15 cellular contexts compared by ENCODE assay signal in genomic region chr1:201933840-201934430, GRCh38. TPM values are rescaled to one million over a fixed set of nuclear protein-coding genes. Genes with fewer than 3 reads are reported as not detected.
DNase-seq lines count a peak whose midpoint lies in the region; ATAC-seq and TF ChIP-seq lines count a peak whose summit lies in the region.
"Had no signal": no experiment of that assay in that cellular context is flagged by ENCODE, and none has a peak within 500 bp of the region (broad histone marks: within the 10 kb centered on the region; RNA-seq: fewer than 3 reads in every experiment).

No MANE protein-coding gene starts in this region.

- no peak overlapping the region for H4K91ac ChIP-seq in neuronal stem cell (ENCODE audit: low read depth, low read length, poor library complexity)

- H3K27ac ChIP-seq in neuronal stem cell (replicated peaks; ENCODE audit: low read length), result no peak overlapping the region

- H3K27me3 Mint-ChIP-seq in chondrocyte (ENCODE audit: low read depth), result no peaks in the 10 kb centered on the region
- H3K27me3 Mint-ChIP-seq in type B pancreatic cell, result no peaks in the 10 kb centered on the region

- H3K27me3 ChIP-seq in neuronal stem cell (ENCODE audit: control insufficient read depth in 3 of 3, insufficient read depth in 3 of 3, low read depth in 1 of 3, low read length in 3 of 3), result peaks cover 0 to 23% (median 1%) of the 10 kb centered on the region in 3 experiments
- H3K27me3 ChIP-seq: tibial nerve had no signal

- peaks cover 3 to 5% of the 10 kb centered on the region in 2 donors for H3K4me1 ChIP-seq in neuronal stem cell (ENCODE audit: control insufficient read depth in 2 of 2, insufficient read depth in 1 of 2, low read depth in 1 of 2, low read length in 2 of 2)

- ATAC-seq in HG02798 (IDR thresholded peaks at IDR 0.05; ENCODE audit: poor library complexity, unreplicated experiment) (no peak), GM19351 (IDR thresholded peaks at IDR 0.05; ENCODE audit: unreplicated experiment) (no peak)

- H3K4me3 ChIP-seq in AG10803 (ENCODE audit: low read length) (no peak overlapping the region), neuronal stem cell (ENCODE audit: low read length in 2 of 2) (no peak overlapping the region)
- H3K4me3 ChIP-seq in Jurkat, Clone E6-1 (ENCODE audit: low read length), result no peak overlapping the region
- H3K4me3 ChIP-seq: tibial nerve had no signal

- no peak overlapping the region for H2BK12ac ChIP-seq in neuronal stem cell (ENCODE audit: low read length)

- H3K4me3 Mint-ChIP-seq in chondrocyte (ENCODE audit: unreplicated experiment) (no peak overlapping the region), type B pancreatic cell (no peak overlapping the region)

- H2AK5ac ChIP-seq in neuronal stem cell (ENCODE audit: low read depth, low read length), result no peak overlapping the region

- H3K9me3 Mint-ChIP-seq in chondrocyte (ENCODE audit: low read depth) (no peaks in the 10 kb centered on the region), type B pancreatic cell (no peaks in the 10 kb centered on the region)

- no peaks in the 10 kb centered on the region for H3K36me3 ChIP-seq in neuronal stem cell (replicated peaks in 1 of 2; ENCODE audit: control insufficient read depth in 2 of 2, insufficient read depth in 2 of 2, low read length in 2 of 2)

- no peak overlapping the region for H3K14ac ChIP-seq in neuronal stem cell (ENCODE audit: low read length)

- DNase-seq in AG10803 (ENCODE audit: low read depth), result peak; percentile 67
- peak; percentile 32 for DNase-seq in Jurkat, Clone E6-1 (ENCODE audit: low read depth, low spot score)
- no peak for DNase-seq in chondrocyte (ENCODE audit: low spot score)
- no peak for DNase-seq in neuronal stem cell (ENCODE audit: low spot score)
- no peak for DNase-seq in type B pancreatic cell (ENCODE audit: extremely low spot score, unreplicated experiment)
- DNase-seq in NCI-H1417 (lab: John Stamatoyannopoulos, UW), result no peak
- DNase-seq: effector CD4-positive, alpha-beta T cell; midbrain; NCI-H1436; NCI-H69; posterior cingulate gyrus had no signal

- H3K9ac ChIP-seq in neuronal stem cell (ENCODE audit: low read depth, low read length, poor library complexity), result no peak overlapping the region

- H3K4ac ChIP-seq in neuronal stem cell (ENCODE audit: low read length), result no peak overlapping the region

- H2BK120ac ChIP-seq in neuronal stem cell (ENCODE audit: low read depth, low read length), result no peak overlapping the region

- H3K27ac Mint-ChIP-seq in chondrocyte (ENCODE audit: unreplicated experiment) (peak overlapping the region; percentile 46), type B pancreatic cell (no peak overlapping the region)

- H2AFZ ChIP-seq in neuronal stem cell (ENCODE audit: low read length), result peak overlapping the region; percentile 76

- H3K4me1 Mint-ChIP-seq in chondrocyte (ENCODE audit: low read depth) (peaks cover 35% of the 10 kb centered on the region), type B pancreatic cell (ENCODE audit: unreplicated experiment) (peaks cover 9% of the 10 kb centered on the region)

- no CpG with 5 or more reads among the region's 5 CpGs for WGBS in neuronal stem cell (ENCODE audit: extremely low coverage in 2 of 2, insufficient read length in 2 of 2, insufficient replicate concordance in 1 of 2), 2 donors

- no peaks in the 10 kb centered on the region for H3K79me1 ChIP-seq in neuronal stem cell (ENCODE audit: low read depth, low read length)

- TF ChIP-seq CTCF in AG10803 (conservative IDR thresholded peaks at IDR 0.05; ENCODE audit: low read length) (no peak), chondrocyte (IDR thresholded peaks at IDR 0.05) (no peak), type B pancreatic cell (conservative IDR thresholded peaks at IDR 0.05) (no peak)

- H3K9me3 ChIP-seq in neuronal stem cell (replicated peaks in 1 of 2; ENCODE audit: control insufficient read depth in 2 of 2, insufficient read depth in 1 of 2, low read depth in 1 of 2, low read length in 2 of 2), result peaks cover 0 to 3% of the 10 kb centered on the region in 2 donors
- H3K9me3 ChIP-seq: tibial nerve had no signal

- H3K4me2 ChIP-seq in neuronal stem cell (ENCODE audit: insufficient read depth, low read length, poor library complexity, severe bottlenecking), result no peak overlapping the region

- no peak overlapping the region for H4K8ac ChIP-seq in neuronal stem cell (ENCODE audit: low read depth, low read length)

- no peak overlapping the region for H2BK5ac ChIP-seq in neuronal stem cell (ENCODE audit: low read length)

- no peak overlapping the region for H2BK15ac ChIP-seq in neuronal stem cell (ENCODE audit: low read length)

- no peak overlapping the region for H3K23ac ChIP-seq in neuronal stem cell (ENCODE audit: low read depth, low read length, poor library complexity)

- no peak overlapping the region for H3K18ac ChIP-seq in neuronal stem cell (ENCODE audit: low read length)

- H3K36me3 Mint-ChIP-seq in chondrocyte (ENCODE audit: low read depth) (peaks cover 6% of the 10 kb centered on the region), type B pancreatic cell (no peaks in the 10 kb centered on the region)

RNA-seq across cellular contexts. Expression of gene LMOD1, which starts 12.4 kb away (rescaled TPM):
- polyA plus RNA-seq in Jurkat, Clone E6-1 (2012; ENCODE audit: insufficient read depth, insufficient read length), result not detected
- total RNA-seq in chondrocyte (17.7 to 83.6 TPM (median 80.5 TPM) in 3 replicates), type B pancreatic cell (ENCODE audit: low replicate concordance) (0.52 and 3.7 TPM in 2 replicates)
- polyA plus RNA-seq in neuronal stem cell (2013, experiment 1 of 2), result 1.2 TPM
- 1.2 TPM for polyA plus RNA-seq in neuronal stem cell (2013, experiment 2 of 2)
- total RNA-seq: Daoy had no signal

RNA-seq across cellular contexts. Expression of gene TIMM17A, which starts 21.4 kb away (rescaled TPM):
- 97.1 TPM for polyA plus RNA-seq in Jurkat, Clone E6-1 (2012; ENCODE audit: insufficient read depth, insufficient read length)
- total RNA-seq in chondrocyte, result 62.5 to 69.6 TPM (median 68.5 TPM) in 3 replicates
- polyA plus RNA-seq in neuronal stem cell (2013, experiment 1 of 2), result 29.4 TPM
- polyA plus RNA-seq in neuronal stem cell (2013, experiment 2 of 2), result 29.5 TPM
- total RNA-seq in type B pancreatic cell (ENCODE audit: low replicate concordance), result 50.2 and 53.0 TPM in 2 replicates

RNA-seq across cellular contexts. Expression of gene SHISA4, which starts 45.2 kb away (rescaled TPM):
- not detected for polyA plus RNA-seq in Jurkat, Clone E6-1 (2012; ENCODE audit: insufficient read depth, insufficient read length)
- total RNA-seq in chondrocyte (29.7 to 39.1 TPM (median 37.7 TPM) in 3 replicates), type B pancreatic cell (ENCODE audit: low replicate concordance) (1.4 and 5.0 TPM in 2 replicates)
- polyA plus RNA-seq in neuronal stem cell (2013, experiment 1 of 2), result 10.6 TPM
- 11.6 TPM for polyA plus RNA-seq in neuronal stem cell (2013, experiment 2 of 2)

RNA-seq across cellular contexts. Expression of gene RNPEP, which starts 48.5 kb away (rescaled TPM):
- 54.0 TPM for polyA plus RNA-seq in Jurkat, Clone E6-1 (2012; ENCODE audit: insufficient read depth, insufficient read length)
- 42.1 to 50.6 TPM (median 42.1 TPM) in 3 replicates for total RNA-seq in chondrocyte
- polyA plus RNA-seq in neuronal stem cell (2013, experiment 1 of 2), result 27.2 TPM
- 27.7 TPM for polyA plus RNA-seq in neuronal stem cell (2013, experiment 2 of 2)
- total RNA-seq in type B pancreatic cell (ENCODE audit: low replicate concordance), result 57.3 and 63.9 TPM in 2 replicates

Comparison
In these comparisons a context has a peak if more than half of its experiments do, and no peak if none do; other contexts are left out.
1. DNase-seq: peak in AG10803 (single experiment) and Jurkat, Clone E6-1 (single experiment); none in chondrocyte (single experiment), neuronal stem cell (single experiment), type B pancreatic cell (single experiment) and NCI-H1417 (0 of 3).